ENCODE assay signal across 14 cellular contexts in the genomic region with DNA sequence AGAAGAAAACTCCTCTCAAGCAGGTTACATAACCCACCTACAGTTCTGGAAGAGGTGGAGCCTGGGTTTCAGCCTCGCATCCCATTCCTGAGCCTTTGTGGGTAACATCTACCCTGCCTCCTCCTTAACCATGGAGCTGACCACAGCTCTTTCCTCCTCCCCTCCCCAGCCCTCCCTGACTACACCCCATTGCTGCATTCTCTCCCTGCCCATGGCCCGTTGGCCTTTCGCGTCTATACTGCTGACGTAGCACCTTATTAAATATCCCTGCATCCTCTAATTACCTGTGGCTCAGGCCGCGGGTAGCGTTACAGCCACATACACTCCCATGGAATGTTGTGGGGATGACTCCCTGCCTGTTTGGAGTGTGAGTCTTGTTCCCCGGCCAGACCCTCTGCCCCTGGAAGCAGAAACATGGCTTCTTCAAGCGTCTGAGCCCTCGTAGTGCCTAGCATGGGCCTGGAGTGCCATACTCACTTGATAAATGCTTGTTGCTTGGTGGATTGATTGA.
DNase-seq lines count a peak whose midpoint lies in the region; ATAC-seq and TF ChIP-seq lines count a peak whose summit lies in the region.
"Had no signal": no experiment of that assay in that cellular context is flagged by ENCODE, and none has a peak within 500 bp of the region (broad histone marks: within the 10 kb centered on the region; RNA-seq: fewer than 3 reads in every experiment).

No MANE protein-coding gene starts in this region.

- peak in 1 of 2 experiments; percentile 58; a peak in 2 of 4 replicates for TF ChIP-seq EP300 in SK-N-SH (IDR thresholded peaks at IDR 0.05; ENCODE audit: borderline replicate concordance in 1 of 2, low read depth in 1 of 2, low read length in 1 of 2)

- CTCF ChIA-PET in SK-N-SH (lab: Yijun Ruan, JAX): no interaction called here

- peaks cover 33% of the 10 kb centered on the region for H3K4me1 ChIP-seq in GM23338 (ENCODE audit: insufficient read depth)
- peaks cover 2 to 10% of the 10 kb centered on the region in 2 experiments; a peak in 3 of 4 replicates for H3K4me1 ChIP-seq in SK-N-SH (ENCODE audit: control insufficient read depth in 1 of 2, insufficient read depth in 2 of 2, low read depth in 1 of 2, low read length in 1 of 2)
- H3K4me1 ChIP-seq in fibroblast of lung (ENCODE audit: control insufficient read depth, extremely low read depth, insufficient read depth, low read length): peaks cover 19% of the 10 kb centered on the region
- H3K4me1 ChIP-seq in smooth muscle cell (ENCODE audit: low read depth): peaks cover 16% of the 10 kb centered on the region

- H3K9me2 ChIP-seq in GM23338 (ENCODE audit: insufficient read depth): peaks cover 10% of the 10 kb centered on the region; the same call in 1 of the 2 replicates
- H3K9me2 ChIP-seq in SK-N-SH: no peaks in the 10 kb centered on the region

- H3K36me3 Mint-ChIP-seq in GM23338 (ENCODE audit: low read depth): no peaks in the 10 kb centered on the region; the same call in 2 of the 3 replicates

- no peak overlapping the region for H3K4me3 Mint-ChIP-seq in GM23338
- H3K4me3 Mint-ChIP-seq: activated T-cell treated with anti-CD3 and anti-CD28 coated beads, Interleukin-2, amount 50 U/mL, for 24 hours; central memory CD8-positive, alpha-beta T cell had no signal

- H3K27ac ChIP-seq in GM23338 (ENCODE audit: low read depth) (peak overlapping the region; percentile 46; the same call in 1 of the 2 replicates), SK-N-SH (ENCODE audit: low read depth in 2 of 2, low read length in 1 of 2) (peak overlapping the region in 1 of 2 experiments; percentile 98; a peak in 2 of 4 replicates), fibroblast of lung (ENCODE audit: insufficient read depth, low read length) (no peak overlapping the region), smooth muscle cell (ENCODE audit: low read depth) (peak overlapping the region; percentile 57)
- H3K27ac ChIP-seq: parathyroid adenoma, tibial nerve had no signal

- H4K20me1 ChIP-seq in GM23338 (replicated peaks; ENCODE audit: insufficient read depth): peaks cover 20% of the 10 kb centered on the region; the same call in 1 of the 2 replicates
- H4K20me1 ChIP-seq in SK-N-SH (ENCODE audit: insufficient read depth): no peaks in the 10 kb centered on the region
- H4K20me1 ChIP-seq in fibroblast of lung (ENCODE audit: control insufficient read depth, extremely low read depth, insufficient read depth, low read length): no peaks in the 10 kb centered on the region
- no peaks in the 10 kb centered on the region for H4K20me1 ChIP-seq in smooth muscle cell (ENCODE audit: low read depth)

- H3K27ac Mint-ChIP-seq in GM23338: no peak overlapping the region
- H3K27ac Mint-ChIP-seq: activated T-cell treated with anti-CD3 and anti-CD28 coated beads, Interleukin-2, amount 50 U/mL, for 24 hours had no signal

- no peak for TF ChIP-seq CTCF in GM23338 (conservative IDR thresholded peaks at IDR 0.05; ENCODE audit: low read depth in 2 of 2)
- no peak for TF ChIP-seq CTCF in SK-N-SH (IDR thresholded peaks at IDR 0.05)
- no peak for TF ChIP-seq CTCF in fibroblast of lung (conservative IDR thresholded peaks at IDR 0.05 in 1 of 2, IDR thresholded peaks at IDR 0.05 in 1 of 2; ENCODE audit: low read depth in 1 of 2, low read length in 2 of 2)
- no peak for TF ChIP-seq CTCF in smooth muscle cell (IDR thresholded peaks at IDR 0.05; ENCODE audit: borderline replicate concordance, insufficient read depth, poor library complexity, severe bottlenecking)

- ATAC-seq in GM23338: no peak; the same call in 2 of the 3 replicates
- no peak for ATAC-seq in HG03108 (IDR thresholded peaks at IDR 0.05; ENCODE audit: unreplicated experiment)

- no peak for DNase-seq in GM23338 (ENCODE audit: low spot score)
- DNase-seq in SK-N-SH: no peak
- DNase-seq in fibroblast of lung (ENCODE audit: low read depth in 2 of 2): peak; percentile 35 to 88
- DNase-seq in smooth muscle cell (lab: John Stamatoyannopoulos, UW; ENCODE audit: unreplicated experiment): no peak
- DNase-seq in amygdala (lab: John Stamatoyannopoulos, UW): no peak
- no peak for DNase-seq in superior temporal gyrus (ENCODE audit: extremely low spot score)
- no peak for DNase-seq in NCI-H187 treated with DMSO at 0.1 percent for 48 hours (lab: John Stamatoyannopoulos, UW)
- DNase-seq: activated CD4-positive, CD25-positive, alpha-beta regulatory T cell; activated T-cell treated with anti-CD3 and anti-CD28 coated beads, Interleukin-2, amount 50 U/mL, for 24 hours; KBM-7 had no signal

- H3K4me3 ChIP-seq in GM23338 (no peak overlapping the region), SK-N-SH (ENCODE audit: low read depth in 2 of 2, low read length in 1 of 2) (no peak overlapping the region), fibroblast of lung (replicated peaks in 1 of 4; ENCODE audit: control extremely low read depth in 1 of 4, insufficient read depth in 1 of 4, low read depth in 3 of 4, low read length in 4 of 4) (no peak overlapping the region), smooth muscle cell (no peak overlapping the region)
- H3K4me3 ChIP-seq: tibial nerve had no signal

- no peaks in the 10 kb centered on the region for H3K36me3 ChIP-seq in GM23338 (ENCODE audit: insufficient read depth)
- no peaks in the 10 kb centered on the region for H3K36me3 ChIP-seq in SK-N-SH (replicated peaks in 1 of 2; ENCODE audit: control insufficient read depth in 1 of 2, insufficient read depth in 2 of 2, low read length in 1 of 2)
- no peaks in the 10 kb centered on the region for H3K36me3 ChIP-seq in fibroblast of lung (ENCODE audit: control insufficient read depth, insufficient read depth, low read length)
- no peaks in the 10 kb centered on the region for H3K36me3 ChIP-seq in smooth muscle cell (ENCODE audit: low read depth)
- H3K36me3 ChIP-seq: tibial nerve had no signal

- H3K79me2 ChIP-seq in GM23338 (replicated peaks; ENCODE audit: insufficient read depth) (peaks cover 49% of the 10 kb centered on the region), SK-N-SH (ENCODE audit: insufficient read depth) (peaks cover 42% of the 10 kb centered on the region; the same call in 1 of the 2 replicates), fibroblast of lung (ENCODE audit: control insufficient read depth, insufficient read depth, low read length) (no peaks in the 10 kb centered on the region), smooth muscle cell (ENCODE audit: low read depth) (peaks cover 4% of the 10 kb centered on the region)

- peaks cover 6% of the 10 kb centered on the region for H3K27me3 Mint-ChIP-seq in GM23338 (ENCODE audit: insufficient read depth, low read depth, poor library complexity)
- H3K27me3 Mint-ChIP-seq: activated T-cell treated with anti-CD3 and anti-CD28 coated beads, Interleukin-2, amount 50 U/mL, for 24 hours had no signal

- no peaks in the 10 kb centered on the region for H3K9me3 Mint-ChIP-seq in GM23338
- H3K9me3 Mint-ChIP-seq: activated T-cell treated with anti-CD3 and anti-CD28 coated beads, Interleukin-2, amount 50 U/mL, for 24 hours; central memory CD8-positive, alpha-beta T cell had no signal

- H3K4me2 ChIP-seq in GM23338: no peak overlapping the region
- peak overlapping the region; percentile 74; the same call in 1 of the 2 replicates for H3K4me2 ChIP-seq in SK-N-SH
- H3K4me2 ChIP-seq in fibroblast of lung (ENCODE audit: extremely low read depth, insufficient read depth, low read length): no peak overlapping the region
- H3K4me2 ChIP-seq in smooth muscle cell: peak overlapping the region; percentile 41

- no peak for TF ChIP-seq RAD21 in SK-N-SH (IDR thresholded peaks at IDR 0.05; ENCODE audit: low read length)

- H3K9me3 ChIP-seq in SK-N-SH (no peaks in the 10 kb centered on the region), fibroblast of lung (ENCODE audit: control insufficient read depth, insufficient read depth, low read depth, low read length) (no peaks in the 10 kb centered on the region), smooth muscle cell (replicated peaks; ENCODE audit: low read depth) (no peaks in the 10 kb centered on the region)
- H3K9me3 ChIP-seq: tibial nerve had no signal

- 51% methylated on average over 11 of the region's 11 CpGs for WGBS in SK-N-SH (ENCODE audit: low lambda C conversion rate)
- WGBS in smooth muscle cell (ENCODE audit: low lambda C conversion rate): 35% methylated on average over 11 of the region's 11 CpGs

- H3K4me1 Mint-ChIP-seq in GM23338: peaks cover 39% of the 10 kb centered on the region
- H3K4me1 Mint-ChIP-seq: central memory CD8-positive, alpha-beta T cell had no signal

- H3K9ac ChIP-seq in SK-N-SH: no peak overlapping the region
- no peak overlapping the region for H3K9ac ChIP-seq in fibroblast of lung (ENCODE audit: insufficient read depth, low read length)
- H3K9ac ChIP-seq in smooth muscle cell (ENCODE audit: low read depth): no peak overlapping the region
- H3K9ac ChIP-seq: parathyroid adenoma had no signal

- H3F3A ChIP-seq in GM23338 (replicated peaks; ENCODE audit: low read depth) (0 out of 2 replicates have a peak, but pooled peaks cover 9% of the 10 kb centered on the region), SK-N-SH (replicated peaks; ENCODE audit: insufficient read depth) (peaks cover 27% of the 10 kb centered on the region), smooth muscle cell (ENCODE audit: low read depth) (peaks cover 9% of the 10 kb centered on the region)

- H2AFZ ChIP-seq in GM23338 (no peak overlapping the region), SK-N-SH (ENCODE audit: low read depth) (no peak overlapping the region), fibroblast of lung (ENCODE audit: low read length) (no peak overlapping the region), smooth muscle cell (ENCODE audit: low read depth) (no peak overlapping the region)
- H2AFZ ChIP-seq: parathyroid adenoma had no signal

- POLR2A ChIA-PET in SK-N-SH (lab: Yijun Ruan, JAX): no interaction called here

- H3K27me3 ChIP-seq in GM23338 (ENCODE audit: insufficient read depth): no peaks in the 10 kb centered on the region
- no peaks in the 10 kb centered on the region for H3K27me3 ChIP-seq in SK-N-SH (ENCODE audit: insufficient read depth)
- no peaks in the 10 kb centered on the region for H3K27me3 ChIP-seq in fibroblast of lung (ENCODE audit: control insufficient read depth, insufficient read depth, low read length)
- H3K27me3 ChIP-seq in smooth muscle cell (ENCODE audit: low read depth): no peaks in the 10 kb centered on the region
- H3K27me3 ChIP-seq: tibial nerve had no signal

TF ChIP-seq in GM23338, 12 proteins besides CTCF, POLR2A, EP300 and RAD21 (continues in another document):
- TF ChIP-seq EZH2 (IDR thresholded peaks at IDR 0.05; ENCODE audit: low read depth, unreplicated experiment): no peak

TF ChIP-seq in SK-N-SH, 30 proteins besides CTCF, POLR2A, EP300 and RAD21 (continues in another document):
- no peak for TF ChIP-seq CHD2 (IDR thresholded peaks at IDR 0.05; ENCODE audit: low read length, partially characterized antibody)

Comparison
In these comparisons a context has a peak if more than half of its experiments do, and no peak if none do; other contexts are left out.
1. DNase-seq: peak in fibroblast of lung (2 of 2); none in GM23338 (single experiment), SK-N-SH (single experiment), smooth muscle cell (single experiment), amygdala (0 of 56), superior temporal gyrus (single experiment) and NCI-H187 treated with DMSO at 0.1 percent for 48 hours (single experiment).
2. H3K4me2 ChIP-seq: peak in SK-N-SH (single experiment) and smooth muscle cell (single experiment); none in GM23338 (single experiment) and fibroblast of lung (single experiment).